17 cellular contexts compared by ENCODE assay signal in the genomic region with DNA sequence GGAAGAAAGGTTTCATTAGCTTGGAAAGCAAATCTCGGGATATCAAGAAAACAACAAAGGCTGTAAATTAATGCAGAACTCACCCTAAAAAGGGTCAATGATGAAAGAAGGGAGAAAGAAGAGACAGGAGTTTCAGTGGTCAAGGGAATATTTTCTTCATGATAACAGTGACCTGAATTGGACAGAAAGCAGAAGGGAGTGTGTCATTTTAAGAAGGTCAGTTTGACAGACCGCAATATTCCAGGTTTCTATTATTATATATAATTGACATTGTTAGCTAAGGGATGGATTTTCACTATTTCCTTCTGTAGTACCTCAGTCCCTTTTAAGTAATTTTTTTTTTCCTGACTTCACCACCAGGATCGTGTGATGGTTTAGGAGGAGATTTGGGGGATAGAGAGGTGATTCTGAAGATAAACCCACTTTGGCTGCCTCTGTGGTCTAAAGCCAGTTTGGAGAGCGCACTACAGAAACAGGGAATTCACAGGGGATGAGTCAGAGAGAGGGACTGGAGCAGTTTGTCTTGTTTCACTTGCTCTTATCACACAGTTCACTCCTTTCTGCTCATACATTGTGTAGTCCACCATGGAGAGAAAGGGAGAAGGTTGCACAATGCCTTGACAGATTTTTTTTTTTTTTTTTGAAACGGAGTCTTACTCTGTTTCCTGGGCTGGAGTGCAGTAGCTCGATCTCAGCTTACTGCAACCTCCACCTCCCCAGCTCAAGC.
A peak's percentile ranks its signal among the peaks of the same experiment; 100 is the strongest.
DNase-seq lines count a peak whose midpoint lies in the region; ATAC-seq, FAIRE-seq and TF ChIP-seq lines count a peak whose summit lies in the region.
"Had no signal": no experiment of that assay in that cellular context is flagged by ENCODE, and none has a peak within 500 bp of the region (broad histone marks: within the 10 kb centered on the region; RNA-seq: fewer than 3 reads in every experiment).

No MANE protein-coding gene starts in this region.

- H3K4me3 ChIP-seq in skeletal muscle cell (ENCODE audit: low read depth, low read length), result no peak overlapping the region
- H3K4me3 ChIP-seq: breast epithelium had no signal

- peak; percentile 94 for ATAC-seq in left ventricle myocardium superior
- ATAC-seq: activated T-cell treated with anti-CD3 and anti-CD28 coated beads, Interleukin-2, amount 50 U/mL, for 4 hours; CD8-positive, alpha-beta T cell; left lobe of liver; stimulated activated naive CD8-positive, alpha-beta T cell treated with anti-CD3 and anti-CD28 coated beads, Interleukin-15, Interleukin-2, amounts not matched to agents 100 U/mL and 50 U/mL, for 24 hours had no signal

- DNase-seq in H54 (ENCODE audit: insufficient read length, low spot score) (peak; percentile 27), astrocyte of the hippocampus (ENCODE audit: low read depth, low spot score) (peak; percentile 67), left ventricle myocardium superior (no peak), skeletal muscle cell (ENCODE audit: low read depth) (peak; percentile 48), pons (ENCODE audit: low spot score) (no peak), NCI-H2196 treated with DMSO at 0.1 percent for 48 hours (lab: John Stamatoyannopoulos, UW; ENCODE audit: unreplicated experiment) (no peak), EL (no peak), NOMO-1 (lab: John Stamatoyannopoulos, UW; ENCODE audit: unreplicated experiment in 2 of 2) (no peak)
- DNase-seq: activated T-cell treated with anti-CD3 and anti-CD28 coated beads, Interleukin-2, amount 50 U/mL, for 4 hours; CD8-positive, alpha-beta T cell; NCI-H1417 treated with DMSO at 0.1 percent for 48 hours; NCI-H82; stimulated activated CD4-positive, alpha-beta T cell treated with anti-CD3 and anti-CD28 coated beads, Interleukin-4, amount 100 ng/mL, for 1 hour; stimulated activated naive CD8-positive, alpha-beta T cell treated with anti-CD3 and anti-CD28 coated beads, Interleukin-15, Interleukin-2, amounts not matched to agents 100 U/mL and 50 U/mL, for 24 hours had no signal

- FAIRE-seq in H54 (lab: Jason Lieb, UNC), result peak; percentile 92
- FAIRE-seq: H1 had no signal

- TF ChIP-seq POLR2A in H54 (IDR thresholded peaks at IDR 0.05; ENCODE audit: low read depth, low read length), result no peak

- intact Hi-C loops in left ventricle myocardium superior (cut with micrococcal nuclease), result no loop called here

Comparison
In these comparisons a context has a peak if more than half of its experiments do, and no peak if none do; other contexts are left out.
1. DNase-seq: peak in H54 (single experiment), astrocyte of the hippocampus (single experiment) and skeletal muscle cell (single experiment); none in left ventricle myocardium superior (single experiment), pons (single experiment), NCI-H2196 treated with DMSO at 0.1 percent for 48 hours (single experiment), EL (single experiment) and NOMO-1 (0 of 2).